In the genomic region with DNA sequence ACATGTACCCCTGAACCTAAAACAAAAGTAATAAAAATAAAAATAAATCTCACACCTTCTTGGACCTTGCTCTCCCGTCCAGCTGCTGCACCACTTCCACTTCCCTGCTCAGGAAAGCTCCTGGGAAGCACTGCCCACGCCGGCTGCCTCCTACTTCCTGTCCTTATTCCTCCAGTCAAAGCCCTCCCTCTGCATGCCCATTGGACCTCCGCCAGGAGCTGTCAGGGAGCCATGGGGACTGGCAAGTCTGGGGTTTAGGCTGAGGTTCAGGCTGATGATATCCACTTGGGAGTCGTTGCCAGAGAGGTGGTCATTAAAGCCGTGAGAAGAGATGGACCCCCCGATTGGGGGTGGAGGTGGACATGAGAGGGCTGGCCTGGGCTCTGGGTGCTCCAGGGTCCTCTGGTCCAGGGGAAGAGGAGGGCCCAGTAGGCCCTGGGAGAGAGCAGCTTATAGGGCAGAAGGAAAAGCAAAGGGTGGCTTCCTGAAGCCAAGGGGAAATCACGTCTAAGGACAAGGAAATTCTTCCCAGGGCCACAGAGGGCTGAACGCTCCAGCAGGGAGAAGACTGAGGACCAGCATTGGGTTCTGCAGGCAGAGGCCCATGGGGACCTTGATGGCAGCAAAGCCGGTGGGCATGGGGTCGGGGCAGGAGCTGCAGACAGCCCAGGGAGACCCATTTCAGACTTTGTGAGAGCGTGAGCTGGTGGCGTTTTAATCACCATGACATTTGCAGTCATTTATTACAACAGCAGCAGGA, we compare ENCODE assay signal across 2 cellular contexts.
TF ChIP-seq lines count a peak whose summit lies in the region.

No MANE protein-coding gene starts in this region.

TF ChIP-seq in SK-N-SH, 30 proteins besides CTCF, POLR2A, EP300 and RAD21 (continued from another document):
- TF ChIP-seq, protein P1, sequence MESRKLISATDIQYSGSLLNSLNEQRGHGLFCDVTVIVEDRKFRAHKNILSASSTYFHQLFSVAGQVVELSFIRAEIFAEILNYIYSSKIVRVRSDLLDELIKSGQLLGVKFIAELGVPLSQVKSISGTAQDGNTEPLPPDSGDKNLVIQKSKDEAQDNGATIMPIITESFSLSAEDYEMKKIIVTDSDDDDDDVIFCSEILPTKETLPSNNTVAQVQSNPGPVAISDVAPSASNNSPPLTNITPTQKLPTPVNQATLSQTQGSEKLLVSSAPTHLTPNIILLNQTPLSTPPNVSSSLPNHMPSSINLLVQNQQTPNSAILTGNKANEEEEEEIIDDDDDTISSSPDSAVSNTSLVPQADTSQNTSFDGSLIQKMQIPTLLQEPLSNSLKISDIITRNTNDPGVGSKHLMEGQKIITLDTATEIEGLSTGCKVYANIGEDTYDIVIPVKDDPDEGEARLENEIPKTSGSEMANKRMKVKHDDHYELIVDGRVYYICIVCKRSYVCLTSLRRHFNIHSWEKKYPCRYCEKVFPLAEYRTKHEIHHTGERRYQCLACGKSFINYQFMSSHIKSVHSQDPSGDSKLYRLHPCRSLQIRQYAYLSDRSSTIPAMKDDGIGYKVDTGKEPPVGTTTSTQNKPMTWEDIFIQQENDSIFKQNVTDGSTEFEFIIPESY (IDR thresholded peaks at IDR 0.05; ENCODE audit: borderline replicate concordance, low read depth) = no peak
- TF ChIP-seq RFX5 (IDR thresholded peaks at IDR 0.05; ENCODE audit: low read length) = no peak
- no peak for TF ChIP-seq GATA2 (CRISPR knock-in tag; IDR thresholded peaks at IDR 0.05)
- no peak for TF ChIP-seq MEF2A (IDR thresholded peaks at IDR 0.05; ENCODE audit: borderline replicate concordance, low read depth)
- TF ChIP-seq, protein P2, sequence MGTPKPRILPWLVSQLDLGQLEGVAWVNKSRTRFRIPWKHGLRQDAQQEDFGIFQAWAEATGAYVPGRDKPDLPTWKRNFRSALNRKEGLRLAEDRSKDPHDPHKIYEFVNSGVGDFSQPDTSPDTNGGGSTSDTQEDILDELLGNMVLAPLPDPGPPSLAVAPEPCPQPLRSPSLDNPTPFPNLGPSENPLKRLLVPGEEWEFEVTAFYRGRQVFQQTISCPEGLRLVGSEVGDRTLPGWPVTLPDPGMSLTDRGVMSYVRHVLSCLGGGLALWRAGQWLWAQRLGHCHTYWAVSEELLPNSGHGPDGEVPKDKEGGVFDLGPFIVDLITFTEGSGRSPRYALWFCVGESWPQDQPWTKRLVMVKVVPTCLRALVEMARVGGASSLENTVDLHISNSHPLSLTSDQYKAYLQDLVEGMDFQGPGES (IDR thresholded peaks at IDR 0.05; ENCODE audit: low read depth, low read length) = no peak
- no peak for TF ChIP-seq NRF1 (IDR thresholded peaks at IDR 0.05; ENCODE audit: low read depth, low read length)

TF ChIP-seq in SK-N-SH treated with all-trans-retinoic acid at 6 μM for 48 hours, 23 proteins besides CTCF, POLR2A, EP300 and RAD21 (continued from another document):
- TF ChIP-seq, protein P3, sequence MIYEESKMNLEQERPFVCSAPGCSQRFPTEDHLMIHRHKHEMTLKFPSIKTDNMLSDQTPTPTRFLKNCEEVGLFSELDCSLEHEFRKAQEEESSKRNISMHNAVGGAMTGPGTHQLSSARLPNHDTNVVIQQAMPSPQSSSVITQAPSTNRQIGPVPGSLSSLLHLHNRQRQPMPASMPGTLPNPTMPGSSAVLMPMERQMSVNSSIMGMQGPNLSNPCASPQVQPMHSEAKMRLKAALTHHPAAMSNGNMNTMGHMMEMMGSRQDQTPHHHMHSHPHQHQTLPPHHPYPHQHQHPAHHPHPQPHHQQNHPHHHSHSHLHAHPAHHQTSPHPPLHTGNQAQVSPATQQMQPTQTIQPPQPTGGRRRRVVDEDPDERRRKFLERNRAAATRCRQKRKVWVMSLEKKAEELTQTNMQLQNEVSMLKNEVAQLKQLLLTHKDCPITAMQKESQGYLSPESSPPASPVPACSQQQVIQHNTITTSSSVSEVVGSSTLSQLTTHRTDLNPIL (CRISPR knock-in tag; IDR thresholded peaks at IDR 0.05; ENCODE audit: low read depth) = no peak
- TF ChIP-seq RARB (CRISPR knock-in tag; IDR thresholded peaks at IDR 0.05) (no peak), GLIS3 (CRISPR knock-in tag; IDR thresholded peaks at IDR 0.05) (no peak), ZFP3 (CRISPR knock-in tag; IDR thresholded peaks at IDR 0.05) (no peak), SNAI2 (CRISPR knock-in tag; IDR thresholded peaks at IDR 0.05) (no peak), ZNF8 (CRISPR knock-in tag; IDR thresholded peaks at IDR 0.05) (no peak), ESRRG (CRISPR knock-in tag; IDR thresholded peaks at IDR 0.05) (no peak)
TF ChIP-seq in SK-N-SH treated with all-trans-retinoic acid at 6 μM for 48 hours: peak in this region for 0.
